In the genomic region with DNA sequence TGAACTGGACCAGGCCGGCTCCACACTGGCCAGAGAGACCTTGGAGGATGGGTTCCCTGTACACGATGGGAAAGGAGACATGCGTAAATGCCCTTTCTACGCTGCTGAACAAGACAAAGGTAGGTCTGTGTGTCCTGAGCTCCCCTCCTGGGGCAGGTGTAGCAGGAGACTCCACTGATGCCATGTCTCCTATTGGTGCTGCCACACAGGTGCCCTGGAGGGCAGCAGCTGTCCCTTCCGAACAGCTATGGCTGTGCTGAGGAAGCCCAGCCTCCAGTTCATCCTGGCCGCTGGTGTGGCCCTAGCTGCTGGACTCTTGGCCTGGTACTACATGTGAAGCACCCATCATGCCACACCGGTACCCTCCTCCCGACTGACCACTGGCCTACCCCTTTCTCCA, we compare ENCODE assay signal across 23 cellular contexts. TPM values are rescaled to one million over a fixed set of nuclear protein-coding genes. Genes with fewer than 3 reads are reported as not detected.
A peak's percentile ranks its signal among the peaks of the same experiment; 100 is the strongest.
DNase-seq lines count a peak whose midpoint lies in the region; ATAC-seq, FAIRE-seq and TF ChIP-seq lines count a peak whose summit lies in the region.
"Had no signal": no experiment of that assay in that cellular context is flagged by ENCODE, and none has a peak within 500 bp of the region (broad histone marks: within the 10 kb centered on the region; RNA-seq: fewer than 3 reads in every experiment).

No MANE protein-coding gene starts in this region.

- no peaks in the 10 kb centered on the region for H3K79me2 ChIP-seq in endothelial cell of umbilical vein (ENCODE audit: control insufficient read depth, insufficient read depth, low read length)

- H3K4me3 Mint-ChIP-seq in natural killer cell = no peak overlapping the region
- H3K4me3 Mint-ChIP-seq in natural killer cell treated with Interleukin-12 subunit alpha and Interleukin-12 subunit beta and Interleukin-15 and Interleukin-18, amount 100 ng/mL, for 72 hours = no peak overlapping the region

- no peak overlapping the region for H3K9ac ChIP-seq in endothelial cell of umbilical vein (replicated peaks; ENCODE audit: extremely low read depth, insufficient read depth, low read length)

- no peak for TF ChIP-seq POLR2A in endothelial cell of umbilical vein (IDR thresholded peaks at IDR 0.05; ENCODE audit: low read depth, low read length)

- no peak for DNase-seq in natural killer cell
- DNase-seq in natural killer cell treated with Interleukin-12 subunit alpha and Interleukin-12 subunit beta and Interleukin-15 and Interleukin-18, amount 100 ng/mL, for 72 hours (ENCODE audit: low spot score) = no peak
- no peak for DNase-seq in RWPE1 (ENCODE audit: low spot score)
- no peak for DNase-seq in endothelial cell of umbilical vein (ENCODE audit: low read depth, low spot score)
- no peak for DNase-seq in NCI-H2107 treated with DMSO at 0.1 percent for 48 hours (lab: John Stamatoyannopoulos, UW; ENCODE audit: unreplicated experiment)
- DNase-seq in hypothalamus (lab: John Stamatoyannopoulos, UW) = no peak
- DNase-seq: ACHN, C1 segment of cervical spinal cord, COR-L47, H9, Kasumi-1, MG63, NCI-H1092, NCI-H1436 treated with DMSO at 0.1 percent for 48 hours, NCI-H2029, NCI-H2171 treated with DMSO at 0.1 percent for 48 hours, NCI-H446 treated with DMSO at 0.1 percent for 48 hours, Peyer's patch had no signal

- peak overlapping the region; percentile 93 to 98 for H3K27ac Mint-ChIP-seq in natural killer cell
- peak overlapping the region in 1 of 2 donors; percentile 96 for H3K27ac Mint-ChIP-seq in natural killer cell treated with Interleukin-12 subunit alpha and Interleukin-12 subunit beta and Interleukin-15 and Interleukin-18, amount 100 ng/mL, for 72 hours

- POLR2A ChIA-PET in RWPE1 (lab: Yijun Ruan, JAX; ENCODE audit: low non-redundant PET) (interaction anchor here (0.5 kb wide), 1 partner anchor 17 kb away, joined by 3 read pairs; no protein-coding TSS in a partner anchor), endothelial cell of umbilical vein (lab: Charles Lee) (no interaction called here)

- TF ChIP-seq CTCF in natural killer cell (IDR thresholded peaks at IDR 0.05) = no peak
- TF ChIP-seq CTCF in RWPE1 (conservative IDR thresholded peaks at IDR 0.05; ENCODE audit: low read depth) = no peak
- no peak for TF ChIP-seq CTCF in endothelial cell of umbilical vein (IDR thresholded peaks at IDR 0.05; ENCODE audit: extremely low read depth in 1 of 2, insufficient read depth in 1 of 2, low read depth in 1 of 2, low read length in 2 of 2)

- no peaks in the 10 kb centered on the region for H3K9me1 ChIP-seq in endothelial cell of umbilical vein (replicated peaks; ENCODE audit: control insufficient read depth, extremely low read depth, insufficient read depth, low read length)

- no peaks in the 10 kb centered on the region for H3K27me3 ChIP-seq in endothelial cell of umbilical vein (ENCODE audit: control insufficient read depth in 2 of 2, insufficient read depth in 2 of 2, low read length in 2 of 2)
- H3K27me3 ChIP-seq: MG63, Peyer's patch had no signal

- no peak for FAIRE-seq in endothelial cell of umbilical vein (lab: Jason Lieb, UNC)
- FAIRE-seq: G401.6, HTR-8/SVneo had no signal

- no peaks in the 10 kb centered on the region for H3K36me3 Mint-ChIP-seq in natural killer cell
- H3K36me3 Mint-ChIP-seq in natural killer cell treated with Interleukin-12 subunit alpha and Interleukin-12 subunit beta and Interleukin-15 and Interleukin-18, amount 100 ng/mL, for 72 hours = peaks cover 10% of the 10 kb centered on the region

- peaks cover 60 to 77% of the 10 kb centered on the region in 2 donors for H3K4me1 Mint-ChIP-seq in natural killer cell
- peaks cover 40 to 50% of the 10 kb centered on the region in 2 donors for H3K4me1 Mint-ChIP-seq in natural killer cell treated with Interleukin-12 subunit alpha and Interleukin-12 subunit beta and Interleukin-15 and Interleukin-18, amount 100 ng/mL, for 72 hours (ENCODE audit: low read depth in 2 of 2)

- CTCF ChIA-PET in RWPE1 (lab: Yijun Ruan, JAX) (interaction anchor here (0.7 to 0.9 kb wide), 2 partner anchors 39 to 151 kb away, joined by 3 to 4 read pairs; no protein-coding TSS in a partner anchor), endothelial cell of umbilical vein (lab: Charles Lee) (interaction anchor here (1.3 to 6.5 kb wide), 5 partner anchors 33 to 115 kb away, joined by 3 to 48 read pairs (median 9); a partner anchor contains a TSS)

- H3K4me1 ChIP-seq in endothelial cell of umbilical vein (ENCODE audit: control insufficient read depth, extremely low read depth, insufficient read depth, low read length) = peaks cover 2% of the 10 kb centered on the region

- H3K27ac ChIP-seq in RWPE1 (peak overlapping the region; percentile 18; the same call in 1 of the 2 replicates), endothelial cell of umbilical vein (ENCODE audit: insufficient read depth, low read depth, low read length) (no peak overlapping the region)
- H3K27ac ChIP-seq: Peyer's patch had no signal

- BruUV-seq in endothelial cell of umbilical vein (replicated peaks; lab: Mats Ljungman, UMichigan) = TSS peak; percentile 16

- no peaks in the 10 kb centered on the region for H3K27me3 Mint-ChIP-seq in natural killer cell (ENCODE audit: low read depth in 2 of 2)
- no peaks in the 10 kb centered on the region for H3K27me3 Mint-ChIP-seq in natural killer cell treated with Interleukin-12 subunit alpha and Interleukin-12 subunit beta and Interleukin-15 and Interleukin-18, amount 100 ng/mL, for 72 hours

- dilution Hi-C loops in endothelial cell of umbilical vein (cut with MboI; ENCODE audit: extremely low pct_ligation_motif_present, low sequenced_read_pairs) = no loop called here

- H4K20me1 ChIP-seq in endothelial cell of umbilical vein (replicated peaks; ENCODE audit: control insufficient read depth, extremely low read depth, insufficient read depth, low read length) = no peaks in the 10 kb centered on the region

- ATAC-seq in natural killer cell (no peak), GM18858 (IDR thresholded peaks at IDR 0.05; ENCODE audit: unreplicated experiment) (no peak)
- no peak for ATAC-seq in natural killer cell treated with Interleukin-12 subunit alpha and Interleukin-12 subunit beta and Interleukin-15 and Interleukin-18, amount 100 ng/mL, for 72 hours
- ATAC-seq: Right ventricle myocardium inferior had no signal

- H3K4me2 ChIP-seq in endothelial cell of umbilical vein (ENCODE audit: insufficient read depth, low read length) = no peak overlapping the region

- H3K4me3 ChIP-seq in endothelial cell of umbilical vein (replicated peaks in 1 of 3; ENCODE audit: insufficient read depth in 1 of 3, low read depth in 1 of 3, low read length in 3 of 3) = no peak overlapping the region
- H3K4me3 ChIP-seq: MG63, Peyer's patch had no signal

- H2AFZ ChIP-seq in endothelial cell of umbilical vein (ENCODE audit: low read depth, low read length) = no peak overlapping the region

- peaks cover 16 to 57% of the 10 kb centered on the region in 2 experiments for H3K36me3 ChIP-seq in endothelial cell of umbilical vein (ENCODE audit: control insufficient read depth in 2 of 2, extremely low read depth in 1 of 2, insufficient read depth in 2 of 2, low read length in 2 of 2)

- no peaks in the 10 kb centered on the region for H3K9me3 Mint-ChIP-seq in natural killer cell
- no peaks in the 10 kb centered on the region for H3K9me3 Mint-ChIP-seq in natural killer cell treated with Interleukin-12 subunit alpha and Interleukin-12 subunit beta and Interleukin-15 and Interleukin-18, amount 100 ng/mL, for 72 hours
- H3K9me3 Mint-ChIP-seq: H9 had no signal

- H3K9me3 ChIP-seq in endothelial cell of umbilical vein (replicated peaks; ENCODE audit: control insufficient read depth, insufficient read depth, low read length) = no peaks in the 10 kb centered on the region
- H3K9me3 ChIP-seq: MG63, Peyer's patch had no signal

- intact Hi-C loops in natural killer cell (cut with micrococcal nuclease) (no loop called here), endothelial cell of umbilical vein (cut with micrococcal nuclease) (no loop called here)

RNA-seq across cellular contexts. Expression of a gene that starts 29.2 kb away (rescaled TPM):
- total RNA-seq in natural killer cell = 10 to 100 TPM; 35.2 to 49.2 (median 37.9) TPM
- total RNA-seq in natural killer cell treated with Interleukin-12 subunit alpha and Interleukin-12 subunit beta and Interleukin-15 and Interleukin-18, amount 100 ng/mL, for 72 hours = 10 to 100 TPM; 24.5 to 28.2 TPM
- 22.4 and 33.9 TPM in 2 replicates for total RNA-seq in endothelial cell of umbilical vein
- polyA plus RNA-seq in endothelial cell of umbilical vein = 37.4 and 47.6 TPM in 2 replicates
- 24.5 and 26.4 TPM in 2 replicates for polyA plus RNA-seq in endothelial cell of umbilical vein (2011; cell fraction: cytosol; rRNA removed)
- polyA plus RNA-seq in endothelial cell of umbilical vein (2011; cell fraction: nucleus; rRNA removed) = 21.8 and 25.6 TPM in 2 replicates
- 37.3 and 83.1 TPM in 2 replicates for polyA plus RNA-seq in endothelial cell of umbilical vein (2012)
- polyA minus RNA-seq in endothelial cell of umbilical vein = 24.4 and 25.1 TPM in 2 replicates
- polyA minus RNA-seq in endothelial cell of umbilical vein (2011; cell fraction: cytosol; rRNA and poly(A)+ RNA removed) = 7.5 TPM
- polyA minus RNA-seq in endothelial cell of umbilical vein (2011; cell fraction: nucleus; rRNA and poly(A)+ RNA removed) = 10.2 and 13.3 TPM in 2 replicates

RNA-seq across cellular contexts. Expression of a gene that starts 33.2 kb away (rescaled TPM):
- total RNA-seq in natural killer cell (100 to 1,000 TPM in 1 of 3 donors, 10 to 100 TPM in 2; 66.0 to 104 (median 77.3) TPM), endothelial cell of umbilical vein (80.7 and 92.6 TPM in 2 replicates)
- 100 to 1,000 TPM in 1 of 2 donors, 10 to 100 TPM in 1; 99.5 to 102 TPM for total RNA-seq in natural killer cell treated with Interleukin-12 subunit alpha and Interleukin-12 subunit beta and Interleukin-15 and Interleukin-18, amount 100 ng/mL, for 72 hours
- polyA plus RNA-seq in endothelial cell of umbilical vein = 86.3 and 91.0 TPM in 2 replicates
- polyA plus RNA-seq in endothelial cell of umbilical vein (2011; cell fraction: cytosol; rRNA removed) = 95.0 and 103 TPM in 2 replicates
- polyA plus RNA-seq in endothelial cell of umbilical vein (2011; cell fraction: nucleus; rRNA removed) = 48.7 and 63.5 TPM in 2 replicates
- 130 and 137 TPM in 2 replicates for polyA plus RNA-seq in endothelial cell of umbilical vein (2012)
- 68.9 and 81.3 TPM in 2 replicates for polyA minus RNA-seq in endothelial cell of umbilical vein
- 18.0 TPM for polyA minus RNA-seq in endothelial cell of umbilical vein (2011; cell fraction: cytosol; rRNA and poly(A)+ RNA removed)
- 14.4 and 18.9 TPM in 2 replicates for polyA minus RNA-seq in endothelial cell of umbilical vein (2011; cell fraction: nucleus; rRNA and poly(A)+ RNA removed)

RNA-seq across cellular contexts. Expression of a gene that starts 35.0 kb away (rescaled TPM):
- 10 to 100 TPM; 66.6 to 71.2 (median 69.8) TPM for total RNA-seq in natural killer cell
- 10 to 100 TPM; 40.7 to 80.9 TPM for total RNA-seq in natural killer cell treated with Interleukin-12 subunit alpha and Interleukin-12 subunit beta and Interleukin-15 and Interleukin-18, amount 100 ng/mL, for 72 hours
- 38.4 and 48.0 TPM in 2 replicates for total RNA-seq in endothelial cell of umbilical vein
- polyA plus RNA-seq in endothelial cell of umbilical vein = 84.4 and 101 TPM in 2 replicates
- polyA plus RNA-seq in endothelial cell of umbilical vein (2011; cell fraction: cytosol; rRNA removed) = 76.1 and 86.6 TPM in 2 replicates
- 50.3 and 65.3 TPM in 2 replicates for polyA plus RNA-seq in endothelial cell of umbilical vein (2011; cell fraction: nucleus; rRNA removed)
- polyA plus RNA-seq in endothelial cell of umbilical vein (2012) = 52.2 and 55.6 TPM in 2 replicates
- 45.8 and 55.4 TPM in 2 replicates for polyA minus RNA-seq in endothelial cell of umbilical vein
- 57.0 TPM for polyA minus RNA-seq in endothelial cell of umbilical vein (2011; cell fraction: cytosol; rRNA and poly(A)+ RNA removed)
- polyA minus RNA-seq in endothelial cell of umbilical vein (2011; cell fraction: nucleus; rRNA and poly(A)+ RNA removed) = 11.1 and 13.6 TPM in 2 replicates

RNA-seq across cellular contexts. Expression of a gene that starts 46.7 kb away (rescaled TPM):
- total RNA-seq in natural killer cell (under 1 TPM; 0.35 to 0.61 (median 0.43) TPM), endothelial cell of umbilical vein (not detected in 2 replicates)
- total RNA-seq in natural killer cell treated with Interleukin-12 subunit alpha and Interleukin-12 subunit beta and Interleukin-15 and Interleukin-18, amount 100 ng/mL, for 72 hours = not detected
- not detected in 2 replicates for polyA plus RNA-seq in endothelial cell of umbilical vein
- 0.03 TPM in 1 of 2 replicates, not detected in the other for polyA plus RNA-seq in endothelial cell of umbilical vein (2011; cell fraction: cytosol; rRNA removed)
- 0.08 TPM in 1 of 2 replicates, not detected in the other for polyA plus RNA-seq in endothelial cell of umbilical vein (2011; cell fraction: nucleus; rRNA removed)
- polyA plus RNA-seq in endothelial cell of umbilical vein (2012) = not detected in 2 replicates
- 0.06 TPM in 1 of 2 replicates, not detected in the other for polyA minus RNA-seq in endothelial cell of umbilical vein
- polyA minus RNA-seq in endothelial cell of umbilical vein (2011; cell fraction: cytosol; rRNA and poly(A)+ RNA removed) = not detected
- polyA minus RNA-seq in endothelial cell of umbilical vein (2011; cell fraction: nucleus; rRNA and poly(A)+ RNA removed) = not detected in 2 replicates
- total RNA-seq: Peyer's patch, SK-MEL-5 had no signal
